Comparison of ENCODE assay signal across 23 cellular contexts in the genomic region with DNA sequence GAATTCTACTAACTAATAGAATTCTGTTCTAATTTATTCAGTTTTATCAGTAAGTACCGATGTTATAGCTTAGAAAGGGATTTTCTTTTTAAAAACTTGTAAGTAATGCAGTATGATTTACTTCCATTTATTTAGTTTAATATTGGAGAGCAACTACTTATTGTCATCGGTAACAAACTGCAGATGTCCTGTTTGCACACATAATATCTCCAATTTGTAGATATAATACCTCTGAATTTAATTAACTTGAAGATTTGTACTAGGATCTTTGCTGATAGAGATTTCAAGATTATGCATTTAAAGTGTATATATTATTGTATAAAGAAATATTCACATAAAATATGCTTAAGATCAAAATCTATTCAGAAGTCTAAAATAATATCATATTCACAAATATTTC.
DNase-seq lines count a peak whose midpoint lies in the region; ATAC-seq, FAIRE-seq and TF ChIP-seq lines count a peak whose summit lies in the region.
"Had no signal": no experiment of that assay in that cellular context is flagged by ENCODE, and none has a peak within 500 bp of the region (broad histone marks: within the 10 kb centered on the region; RNA-seq: fewer than 3 reads in every experiment).

No MANE protein-coding gene starts in this region.

- WGBS in SK-N-SH (ENCODE audit: low lambda C conversion rate), result 26% methylated on average over 2 of the region's 2 CpGs

- TF ChIP-seq RAD21 in SK-N-SH (IDR thresholded peaks at IDR 0.05; ENCODE audit: low read length), result no peak

- H3K4me1 ChIP-seq in SK-N-SH (ENCODE audit: control insufficient read depth in 1 of 2, insufficient read depth in 2 of 2, low read depth in 1 of 2, low read length in 1 of 2), result no peaks in the 10 kb centered on the region
- H3K4me1 ChIP-seq in Caco-2, result no peaks in the 10 kb centered on the region
- H3K4me1 ChIP-seq: BLaER1 had no signal

- no peak overlapping the region for H3K27ac Mint-ChIP-seq in Caco-2 (ENCODE audit: unreplicated experiment)
- H3K27ac Mint-ChIP-seq in CD4-positive, alpha-beta T cell, result no peak overlapping the region
- H3K27ac Mint-ChIP-seq: CD14-positive monocyte; CD4-positive, CD25-positive, alpha-beta regulatory T cell; CD8-positive, alpha-beta T cell had no signal

- H3K36me3 ChIP-seq in SK-N-SH (replicated peaks in 1 of 2; ENCODE audit: control insufficient read depth in 1 of 2, insufficient read depth in 2 of 2, low read length in 1 of 2) (no peaks in the 10 kb centered on the region), Caco-2 (ENCODE audit: control insufficient read depth, insufficient read depth, low read length) (no peaks in the 10 kb centered on the region)
- H3K36me3 ChIP-seq: BE2C, BLaER1 had no signal

- H3K27ac ChIP-seq in SK-N-SH (ENCODE audit: low read depth in 2 of 2, low read length in 1 of 2), result no peak overlapping the region
- no peak overlapping the region for H3K27ac ChIP-seq in CD4-positive, alpha-beta T cell (ENCODE audit: low read depth, low read length)
- H3K27ac ChIP-seq: 22Rv1, BLaER1 had no signal

- TF ChIP-seq CTCF in SK-N-SH (IDR thresholded peaks at IDR 0.05) (no peak), Caco-2 (IDR thresholded peaks at IDR 0.05; ENCODE audit: insufficient read depth in 1 of 2, low read depth in 1 of 2, low read length in 1 of 2, severe bottlenecking in 1 of 2, unreplicated experiment in 1 of 2) (no peak)
- TF ChIP-seq CTCF in CD4-positive, alpha-beta T cell (IDR thresholded peaks at IDR 0.05), result no peak

- H3K9me3 ChIP-seq in SK-N-SH, result no peaks in the 10 kb centered on the region
- no peaks in the 10 kb centered on the region for H3K9me3 ChIP-seq in Caco-2
- no peaks in the 10 kb centered on the region for H3K9me3 ChIP-seq in CD4-positive, alpha-beta T cell (ENCODE audit: control insufficient read depth, low read length)
- H3K9me3 ChIP-seq: BE2C, BLaER1 had no signal

- POLR2A ChIA-PET in SK-N-SH (lab: Yijun Ruan, JAX) (no interaction called here), Caco-2 (lab: Charles Lee) (no interaction called here)
- POLR2A ChIA-PET in CD4-positive, alpha-beta T cell (lab: Charles Lee), result no interaction called here

- H3K79me2 ChIP-seq in SK-N-SH (ENCODE audit: insufficient read depth), result no peaks in the 10 kb centered on the region

- H3K36me3 Mint-ChIP-seq in Caco-2 (ENCODE audit: insufficient read depth, unreplicated experiment), result no peaks in the 10 kb centered on the region
- no peaks in the 10 kb centered on the region for H3K36me3 Mint-ChIP-seq in CD4-positive, alpha-beta T cell (ENCODE audit: low read depth)
- H3K36me3 Mint-ChIP-seq: CD14-positive monocyte; CD4-positive, CD25-positive, alpha-beta regulatory T cell; CD8-positive, alpha-beta T cell had no signal

- H3K9me3 Mint-ChIP-seq in Caco-2 (ENCODE audit: unreplicated experiment), result no peaks in the 10 kb centered on the region
- peaks cover 14% of the 10 kb centered on the region for H3K9me3 Mint-ChIP-seq in CD4-positive, alpha-beta T cell

- no TSS peak for BruUV-seq in Caco-2 (replicated peaks; lab: Mats Ljungman, UMichigan)

- no peaks in the 10 kb centered on the region for H4K20me1 ChIP-seq in SK-N-SH (ENCODE audit: insufficient read depth)
- H4K20me1 ChIP-seq: BLaER1 had no signal

- CTCF ChIA-PET in SK-N-SH (lab: Yijun Ruan, JAX) (no interaction called here), Caco-2 (lab: Charles Lee) (no interaction called here)
- CTCF ChIA-PET in CD4-positive, alpha-beta T cell (lab: Charles Lee), result no interaction called here

- H3K27me3 Mint-ChIP-seq in Caco-2 (ENCODE audit: insufficient read depth, unreplicated experiment), result no peaks in the 10 kb centered on the region
- no peaks in the 10 kb centered on the region for H3K27me3 Mint-ChIP-seq in CD4-positive, alpha-beta T cell
- H3K27me3 Mint-ChIP-seq: CD4-positive, CD25-positive, alpha-beta regulatory T cell had no signal

- H3K4me2 ChIP-seq in SK-N-SH, result no peak overlapping the region
- H3K4me2 ChIP-seq: BLaER1 had no signal

- DNase-seq in SK-N-SH, result no peak
- DNase-seq in frontal cortex (ENCODE audit: low spot score in 2 of 2), result no peak
- DNase-seq in Caco-2, result no peak
- no peak for DNase-seq in CD4-positive, alpha-beta T cell
- DNase-seq: ACHN; BE2C; C1 segment of cervical spinal cord; CD4-positive, CD25-positive, alpha-beta regulatory T cell; CD8-positive, alpha-beta T cell; DMS 273 treated with DMSO at 0.1 percent for 48 hours; DMS153; DMS53; DMS79; DND-41; EL; GDM1 had no signal

- no peaks in the 10 kb centered on the region for H3F3A ChIP-seq in SK-N-SH (replicated peaks; ENCODE audit: insufficient read depth)

- no peak overlapping the region for H3K9ac ChIP-seq in SK-N-SH
- H3K9ac ChIP-seq: BLaER1 had no signal

- ATAC-seq in SK-N-SH treated with all-trans-retinoic acid at 6 μM for 48 hours, result no peak
- ATAC-seq in CD4-positive, alpha-beta T cell (ENCODE audit: poor library complexity), result no peak
- ATAC-seq: CD8-positive, alpha-beta T cell; GM12878 had no signal

- no peak overlapping the region for H2AFZ ChIP-seq in SK-N-SH (ENCODE audit: low read depth)

- H3K4me3 Mint-ChIP-seq in Caco-2 (ENCODE audit: unreplicated experiment), result no peak overlapping the region
- no peak overlapping the region for H3K4me3 Mint-ChIP-seq in CD4-positive, alpha-beta T cell
- H3K4me3 Mint-ChIP-seq: CD14-positive monocyte; CD4-positive, CD25-positive, alpha-beta regulatory T cell; CD8-positive, alpha-beta T cell had no signal

- H3K9me2 ChIP-seq in SK-N-SH, result no peaks in the 10 kb centered on the region

- H3K27me3 ChIP-seq in SK-N-SH (ENCODE audit: insufficient read depth), result no peaks in the 10 kb centered on the region
- no peaks in the 10 kb centered on the region for H3K27me3 ChIP-seq in Caco-2 (replicated peaks; ENCODE audit: control insufficient read depth, insufficient read depth, low read length)
- no peaks in the 10 kb centered on the region for H3K27me3 ChIP-seq in CD4-positive, alpha-beta T cell (ENCODE audit: control insufficient read depth, insufficient read depth, low read length)
- H3K27me3 ChIP-seq: BE2C, BLaER1 had no signal

- TF ChIP-seq EP300 in SK-N-SH (IDR thresholded peaks at IDR 0.05; ENCODE audit: borderline replicate concordance in 1 of 2, low read depth in 1 of 2, low read length in 1 of 2), result no peak

- no peak overlapping the region for H3K4me3 ChIP-seq in SK-N-SH (ENCODE audit: low read depth in 2 of 2, low read length in 1 of 2)
- H3K4me3 ChIP-seq in Caco-2 (ENCODE audit: low read depth, low read length), result no peak overlapping the region
- H3K4me3 ChIP-seq: BLaER1, GM12878 had no signal

- peak; percentile 66 for FAIRE-seq in frontal cortex (lab: Jason Lieb, UNC)
- FAIRE-seq: GM12878, GM12892, GM18507 had no signal

- intact Hi-C loops in Caco-2 (cut with micrococcal nuclease; ENCODE audit: unreplicated experiment), result no loop called here
- intact Hi-C loops in CD4-positive, alpha-beta T cell (cut with DNase I, micrococcal nuclease), result no loop called here

- no peaks in the 10 kb centered on the region for H3K4me1 Mint-ChIP-seq in Caco-2 (ENCODE audit: low read depth, unreplicated experiment)
- no peaks in the 10 kb centered on the region for H3K4me1 Mint-ChIP-seq in CD4-positive, alpha-beta T cell (ENCODE audit: low read depth)
- H3K4me1 Mint-ChIP-seq: CD14-positive monocyte; CD4-positive, CD25-positive, alpha-beta regulatory T cell had no signal

TF ChIP-seq in SK-N-SH treated with all-trans-retinoic acid at 6 μM for 48 hours, 23 proteins besides CTCF, POLR2A, EP300 and RAD21 (continues in another document):
- TF ChIP-seq, protein P1, sequence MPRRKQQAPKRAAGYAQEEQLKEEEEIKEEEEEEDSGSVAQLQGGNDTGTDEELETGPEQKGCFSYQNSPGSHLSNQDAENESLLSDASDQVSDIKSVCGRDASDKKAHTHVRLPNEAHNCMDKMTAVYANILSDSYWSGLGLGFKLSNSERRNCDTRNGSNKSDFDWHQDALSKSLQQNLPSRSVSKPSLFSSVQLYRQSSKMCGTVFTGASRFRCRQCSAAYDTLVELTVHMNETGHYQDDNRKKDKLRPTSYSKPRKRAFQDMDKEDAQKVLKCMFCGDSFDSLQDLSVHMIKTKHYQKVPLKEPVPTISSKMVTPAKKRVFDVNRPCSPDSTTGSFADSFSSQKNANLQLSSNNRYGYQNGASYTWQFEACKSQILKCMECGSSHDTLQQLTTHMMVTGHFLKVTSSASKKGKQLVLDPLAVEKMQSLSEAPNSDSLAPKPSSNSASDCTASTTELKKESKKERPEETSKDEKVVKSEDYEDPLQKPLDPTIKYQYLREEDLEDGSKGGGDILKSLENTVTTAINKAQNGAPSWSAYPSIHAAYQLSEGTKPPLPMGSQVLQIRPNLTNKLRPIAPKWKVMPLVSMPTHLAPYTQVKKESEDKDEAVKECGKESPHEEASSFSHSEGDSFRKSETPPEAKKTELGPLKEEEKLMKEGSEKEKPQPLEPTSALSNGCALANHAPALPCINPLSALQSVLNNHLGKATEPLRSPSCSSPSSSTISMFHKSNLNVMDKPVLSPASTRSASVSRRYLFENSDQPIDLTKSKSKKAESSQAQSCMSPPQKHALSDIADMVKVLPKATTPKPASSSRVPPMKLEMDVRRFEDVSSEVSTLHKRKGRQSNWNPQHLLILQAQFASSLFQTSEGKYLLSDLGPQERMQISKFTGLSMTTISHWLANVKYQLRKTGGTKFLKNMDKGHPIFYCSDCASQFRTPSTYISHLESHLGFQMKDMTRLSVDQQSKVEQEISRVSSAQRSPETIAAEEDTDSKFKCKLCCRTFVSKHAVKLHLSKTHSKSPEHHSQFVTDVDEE (CRISPR knock-in tag; IDR thresholded peaks at IDR 0.05), result no peak

TF ChIP-seq in SK-N-SH, 30 proteins besides CTCF, POLR2A, EP300 and RAD21:
- TF ChIP-seq TEAD4 (IDR thresholded peaks at IDR 0.05; ENCODE audit: borderline replicate concordance, insufficient read depth) (no peak), ELF1 (IDR thresholded peaks at IDR 0.05) (no peak), EZH2phosphoT487 (IDR thresholded peaks at IDR 0.05; ENCODE audit: borderline replicate concordance, low read depth) (no peak), TAF1 (IDR thresholded peaks at IDR 0.05; ENCODE audit: borderline replicate concordance, low read depth, low read length) (no peak), GATA2 (CRISPR knock-in tag; IDR thresholded peaks at IDR 0.05) (no peak), CHD2 (IDR thresholded peaks at IDR 0.05; ENCODE audit: low read length, partially characterized antibody) (no peak)
- TF ChIP-seq, protein P2, sequence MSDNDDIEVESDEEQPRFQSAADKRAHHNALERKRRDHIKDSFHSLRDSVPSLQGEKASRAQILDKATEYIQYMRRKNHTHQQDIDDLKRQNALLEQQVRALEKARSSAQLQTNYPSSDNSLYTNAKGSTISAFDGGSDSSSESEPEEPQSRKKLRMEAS (IDR thresholded peaks at IDR 0.05; ENCODE audit: low read depth), result no peak
